1 cellular context compared by ENCODE assay signal in genomic region chr16:1412847-1413246, GRCh38.
TF ChIP-seq lines count a peak whose summit lies in the region.

No MANE protein-coding gene starts in this region.

TF ChIP-seq in H1, 55 proteins besides CTCF, POLR2A, EP300 and RAD21:
- no peak for TF ChIP-seq E2F6 (IDR thresholded peaks at IDR 0.05)
